ENCODE assay signal across 13 cellular contexts in genomic region chr10:62185914-62186692, GRCh38.
A peak's percentile ranks its signal among the peaks of the same experiment; 100 is the strongest.
DNase-seq lines count a peak whose midpoint lies in the region; ATAC-seq and TF ChIP-seq lines count a peak whose summit lies in the region.
"Had no signal": no experiment of that assay in that cellular context is flagged by ENCODE, and none has a peak within 500 bp of the region (broad histone marks: within the 10 kb centered on the region; RNA-seq: fewer than 3 reads in every experiment).

No MANE protein-coding gene starts in this region.

- H3K79me2 ChIP-seq in trophoblast cell (ENCODE audit: control insufficient read depth, insufficient read depth, low read length, poor library complexity) (no peaks in the 10 kb centered on the region), MM.1S (ENCODE audit: low read length) (no peaks in the 10 kb centered on the region), mammary epithelial cell (ENCODE audit: insufficient read depth, low read length) (no peaks in the 10 kb centered on the region)

- ATAC-seq in esophagus mucosa: no peak
- ATAC-seq: gastrocnemius medialis had no signal

- H2BK120ac ChIP-seq in trophoblast cell (ENCODE audit: insufficient read depth, low read length, poor library complexity): no peak overlapping the region

- H3K18ac ChIP-seq in trophoblast cell (ENCODE audit: low read length): peak overlapping the region; percentile 94

- peaks cover 10% of the 10 kb centered on the region for H3K79me1 ChIP-seq in trophoblast cell (ENCODE audit: low read length)

- no peak overlapping the region for H3K4me2 ChIP-seq in trophoblast cell (ENCODE audit: low read length)
- no peak overlapping the region for H3K4me2 ChIP-seq in MM.1S (ENCODE audit: low read depth, low read length)
- H3K4me2 ChIP-seq in mammary epithelial cell (ENCODE audit: insufficient read depth, low read depth, low read length): no peak overlapping the region

- H3K27me3 ChIP-seq in trophoblast cell (ENCODE audit: insufficient read depth, low read length): no peaks in the 10 kb centered on the region
- no peaks in the 10 kb centered on the region for H3K27me3 ChIP-seq in MM.1S (replicated peaks; ENCODE audit: insufficient read depth, low read length)
- no peaks in the 10 kb centered on the region for H3K27me3 ChIP-seq in vagina
- no peaks in the 10 kb centered on the region for H3K27me3 ChIP-seq in mammary epithelial cell (ENCODE audit: insufficient read depth, low read length)
- H3K27me3 ChIP-seq: gastrocnemius medialis, suprapubic skin had no signal

- no peak overlapping the region for H2AK5ac ChIP-seq in trophoblast cell (ENCODE audit: low read length)

- H3K4me3 ChIP-seq in trophoblast cell (ENCODE audit: low read depth, low read length) (no peak overlapping the region), MM.1S (ENCODE audit: low read length) (no peak overlapping the region), vagina (no peak overlapping the region), mammary epithelial cell (replicated peaks in 1 of 3; ENCODE audit: insufficient read depth in 1 of 3, low read depth in 2 of 3, low read length in 3 of 3) (no peak overlapping the region)
- H3K4me3 ChIP-seq: gastrocnemius medialis, suprapubic skin had no signal

- peaks cover 0 to 1% (median 0%) of the 10 kb centered on the region in 3 donors for H3K9me3 Mint-ChIP-seq in IgD-negative memory B cell
- H3K9me3 Mint-ChIP-seq in activated naive CD4-positive, alpha-beta T cell treated with anti-CD3 and anti-CD28 coated beads for 36 hours: peaks cover 2% of the 10 kb centered on the region

- no peak for TF ChIP-seq POLR2A in vagina (IDR thresholded peaks at IDR 0.05)

- in situ Hi-C loops in mammary epithelial cell (cut with MboI; ENCODE audit: low sequenced_read_pairs in 2 of 2): no loop called here

- H3K4me1 Mint-ChIP-seq in IgD-negative memory B cell: peaks cover 25 to 40% (median 29%) of the 10 kb centered on the region in 3 donors
- peaks cover 81% of the 10 kb centered on the region for H3K4me1 Mint-ChIP-seq in activated naive CD4-positive, alpha-beta T cell treated with anti-CD3 and anti-CD28 coated beads for 36 hours (ENCODE audit: low read depth)

- H3K9me3 ChIP-seq in trophoblast cell (ENCODE audit: insufficient read depth, low read depth, low read length) (no peaks in the 10 kb centered on the region), MM.1S (replicated peaks; ENCODE audit: insufficient read depth, low read length) (no peaks in the 10 kb centered on the region), vagina (no peaks in the 10 kb centered on the region), mammary epithelial cell (replicated peaks; ENCODE audit: insufficient read depth, low read length) (no peaks in the 10 kb centered on the region)
- H3K9me3 ChIP-seq: gastrocnemius medialis, suprapubic skin had no signal

- H2AFZ ChIP-seq in trophoblast cell (ENCODE audit: insufficient read depth, low read length, poor library complexity) (no peak overlapping the region), MM.1S (ENCODE audit: low read length) (no peak overlapping the region), mammary epithelial cell (ENCODE audit: low read depth, low read length) (no peak overlapping the region)

- dilution Hi-C loops in mammary epithelial cell (cut with HindIII; ENCODE audit: low sequenced_read_pairs): no loop called here

- H3K23ac ChIP-seq in trophoblast cell (ENCODE audit: low read length): no peak overlapping the region

- intact Hi-C loops in activated naive CD4-positive, alpha-beta T cell treated with anti-CD3 and anti-CD28 coated beads for 36 hours (cut with micrococcal nuclease): loop anchor here (1.0 to 10.0 kb wide), 4 partner anchors 451 to 1039 kb away; partner anchors contain the start of gene EGR2
- intact Hi-C loops in vagina (cut with DNase I) (no loop called here), mammary epithelial cell (cut with micrococcal nuclease) (no loop called here)

- H3K27ac ChIP-seq in trophoblast cell (ENCODE audit: low read depth, low read length) (no peak overlapping the region), MM.1S (ENCODE audit: low read length) (no peak overlapping the region), vagina (no peak overlapping the region), mammary epithelial cell (ENCODE audit: insufficient read depth, low read depth, low read length) (no peak overlapping the region)
- H3K27ac ChIP-seq: gastrocnemius medialis, suprapubic skin had no signal

- H3K27ac Mint-ChIP-seq in IgD-negative memory B cell: peak overlapping the region in 1 of 3 donors; percentile 11
- H3K27ac Mint-ChIP-seq in activated naive CD4-positive, alpha-beta T cell treated with anti-CD3 and anti-CD28 coated beads for 36 hours: peak overlapping the region; percentile 99

- no peaks in the 10 kb centered on the region for H3K9me2 ChIP-seq in MM.1S (replicated peaks; ENCODE audit: insufficient read depth, low read length)

- H3K4me1 ChIP-seq in trophoblast cell (ENCODE audit: control insufficient read depth in 1 of 2, insufficient read depth in 2 of 2, low read length in 2 of 2): peaks cover 4 to 10% of the 10 kb centered on the region in 2 experiments
- peaks cover 23% of the 10 kb centered on the region for H3K4me1 ChIP-seq in MM.1S (ENCODE audit: low read length)
- no peaks in the 10 kb centered on the region for H3K4me1 ChIP-seq in vagina
- H3K4me1 ChIP-seq in mammary epithelial cell (ENCODE audit: insufficient read depth, low read length): no peaks in the 10 kb centered on the region
- H3K4me1 ChIP-seq: gastrocnemius medialis, suprapubic skin had no signal

- peak; percentile 17 for DNase-seq in GM10266 (ENCODE audit: extremely low spot score)
- peak; percentile 56 for DNase-seq in activated naive CD4-positive, alpha-beta T cell treated with anti-CD3 and anti-CD28 coated beads for 36 hours
- no peak for DNase-seq in trophoblast cell
- DNase-seq in MM.1S: no peak
- no peak for DNase-seq in vagina (ENCODE audit: extremely low spot score in 2 of 2)
- DNase-seq in mammary epithelial cell: no peak
- DNase-seq: anterior cingulate cortex, gastrocnemius medialis, GDM1, NCI-H2081 treated with DMSO at 0.1 percent for 48 hours had no signal

- peak overlapping the region; percentile 58 for H2BK5ac ChIP-seq in trophoblast cell (ENCODE audit: low read depth, low read length, poor library complexity)

- H3K27me3 Mint-ChIP-seq in IgD-negative memory B cell: no peaks in the 10 kb centered on the region
- no peaks in the 10 kb centered on the region for H3K27me3 Mint-ChIP-seq in activated naive CD4-positive, alpha-beta T cell treated with anti-CD3 and anti-CD28 coated beads for 36 hours (ENCODE audit: low read depth)

- H4K20me1 ChIP-seq in MM.1S (ENCODE audit: insufficient read depth, low read length) (no peaks in the 10 kb centered on the region), mammary epithelial cell (ENCODE audit: insufficient read depth, low read length) (no peaks in the 10 kb centered on the region)

- no TSS peak for BruUV-seq in mammary epithelial cell (replicated peaks; lab: Mats Ljungman, UMichigan)

- no peak overlapping the region for H3K14ac ChIP-seq in trophoblast cell (ENCODE audit: low read length)

- peaks cover under 1% of the 10 kb centered on the region for H3K36me3 Mint-ChIP-seq in IgD-negative memory B cell
- peaks cover 12% of the 10 kb centered on the region for H3K36me3 Mint-ChIP-seq in activated naive CD4-positive, alpha-beta T cell treated with anti-CD3 and anti-CD28 coated beads for 36 hours (ENCODE audit: low read depth)

- peak overlapping the region in 3 of 4 donors; percentile 14 to 83 (median 61) for H3K4me3 Mint-ChIP-seq in IgD-negative memory B cell
- peak overlapping the region; percentile 30 for H3K4me3 Mint-ChIP-seq in activated naive CD4-positive, alpha-beta T cell treated with anti-CD3 and anti-CD28 coated beads for 36 hours

- no CpG with 5 or more reads among the region's 11 CpGs for WGBS in trophoblast cell (ENCODE audit: extremely low coverage, insufficient coverage, insufficient read length)
- 86% methylated on average over 9 of the region's 11 CpGs for WGBS in mammary epithelial cell (ENCODE audit: low coverage, missing lambda C conversion rate)

- peaks cover 0 to 2% of the 10 kb centered on the region in 2 experiments for H3K36me3 ChIP-seq in trophoblast cell (ENCODE audit: control insufficient read depth in 1 of 2, insufficient read depth in 2 of 2, low read length in 2 of 2)
- no peaks in the 10 kb centered on the region for H3K36me3 ChIP-seq in MM.1S (replicated peaks; ENCODE audit: insufficient read depth, low read length)
- no peaks in the 10 kb centered on the region for H3K36me3 ChIP-seq in vagina
- H3K36me3 ChIP-seq in mammary epithelial cell (ENCODE audit: insufficient read depth, low read length): no peaks in the 10 kb centered on the region
- H3K36me3 ChIP-seq: gastrocnemius medialis, suprapubic skin had no signal

- H4K8ac ChIP-seq in trophoblast cell (ENCODE audit: low read depth, low read length): no peak overlapping the region

- peak overlapping the region; percentile 28 for H4K91ac ChIP-seq in trophoblast cell (ENCODE audit: low read depth, low read length)

- CTCF ChIA-PET in activated naive CD4-positive, alpha-beta T cell treated with anti-CD3 and anti-CD28 coated beads for 36 hours (lab: Charles Lee): interaction anchor here (0.6 to 2.2 kb wide), 10 partner anchors 14 to 249 kb away, joined by 3 to 11 read pairs (median 4); no protein-coding TSS in a partner anchor
- CTCF ChIA-PET in mammary epithelial cell (lab: Charles Lee; ENCODE audit: low non-redundant PET): no interaction called here

- peaks cover 15% of the 10 kb centered on the region for H3F3A ChIP-seq in MM.1S (ENCODE audit: insufficient read depth, low read length)

- H3K4ac ChIP-seq in trophoblast cell (ENCODE audit: low read depth, low read length): no peak overlapping the region

- no peak overlapping the region for H4K12ac ChIP-seq in trophoblast cell (ENCODE audit: low read depth, low read length)

- no peak overlapping the region for H3K9ac ChIP-seq in trophoblast cell (ENCODE audit: low read length)
- H3K9ac ChIP-seq in MM.1S (ENCODE audit: low read length): no peak overlapping the region
- no peak overlapping the region for H3K9ac ChIP-seq in mammary epithelial cell (ENCODE audit: insufficient read depth, low read length)

- no peak for TF ChIP-seq CTCF in GM10266 (IDR thresholded peaks at IDR 0.05; ENCODE audit: control insufficient read depth, insufficient read depth, low read depth, missing control alignments)
- no peak for TF ChIP-seq CTCF in MM.1S (IDR thresholded peaks at IDR 0.05; ENCODE audit: low read length)
- no peak for TF ChIP-seq CTCF in vagina (IDR thresholded peaks at IDR 0.05)
- no peak for TF ChIP-seq CTCF in mammary epithelial cell (conservative IDR thresholded peaks at IDR 0.05 in 1 of 2, IDR thresholded peaks at IDR 0.05 in 1 of 2; ENCODE audit: extremely low read depth in 1 of 2, insufficient read depth in 1 of 2, low read depth in 1 of 2, low read length in 2 of 2)

- peak overlapping the region; percentile 97 for H2BK12ac ChIP-seq in trophoblast cell (ENCODE audit: low read length)

Comparison
In these comparisons a context has a peak if more than half of its experiments do, and no peak if none do; other contexts are left out.
1. DNase-seq: peak in GM10266 (single experiment) and activated naive CD4-positive, alpha-beta T cell treated with anti-CD3 and anti-CD28 coated beads for 36 hours (single experiment); none in trophoblast cell (0 of 2), MM.1S (single experiment), vagina (0 of 2) and mammary epithelial cell (single experiment).